ENCODE assay signal across 16 cellular contexts in genomic region chr14:81437226-81437625, GRCh38. TPM values are rescaled to one million over a fixed set of nuclear protein-coding genes. Genes with fewer than 3 reads are reported as not detected.
DNase-seq lines count a peak whose midpoint lies in the region; TF ChIP-seq lines count a peak whose summit lies in the region.
"Had no signal": no experiment of that assay in that cellular context is flagged by ENCODE, and none has a peak within 500 bp of the region (broad histone marks: within the 10 kb centered on the region; RNA-seq: fewer than 3 reads in every experiment).

No MANE protein-coding gene starts in this region.

- no peak for DNase-seq in activated CD4-positive, alpha-beta T cell treated with anti-CD3 and anti-CD28 coated beads, Interleukin-2, amount 10 ng/mL, durations not matched to agents 24 days and 14 days
- no peak for DNase-seq in activated CD4-positive, alpha-beta T cell treated with anti-CD3 and anti-CD28 coated beads for 48 hours
- DNase-seq in NCI-H748 treated with DMSO at 0.1 percent for 48 hours (lab: John Stamatoyannopoulos, UW): peak; percentile 26
- no peak for DNase-seq in dorsolateral prefrontal cortex
- DNase-seq in neuronal stem cell (ENCODE audit: low spot score): no peak
- no peak for DNase-seq in AG20443 (ENCODE audit: low spot score)
- DNase-seq in HEK293T (ENCODE audit: extremely low spot score): no peak
- DNase-seq in GM13976 (ENCODE audit: low spot score): no peak
- DNase-seq: activated gamma-delta T cell, AML-193, cortex of kidney, GM23248, IMR-90, mesenchymal stem cell, Peyer's patch, right cardiac atrium had no signal

- in situ Hi-C loops in GM13976 (cut with MboI; ENCODE audit: low sequenced_read_pairs, unreplicated experiment): no loop called here

- no peak overlapping the region for H3K27ac ChIP-seq in dorsolateral prefrontal cortex
- H3K27ac ChIP-seq in neuronal stem cell (replicated peaks; ENCODE audit: low read length): no peak overlapping the region
- H3K27ac ChIP-seq: GM23248 had no signal

- peaks cover 7 to 9% of the 10 kb centered on the region in 2 donors for H3K4me1 ChIP-seq in neuronal stem cell (ENCODE audit: control insufficient read depth in 2 of 2, insufficient read depth in 1 of 2, low read depth in 1 of 2, low read length in 2 of 2)

- no peak overlapping the region for H2BK12ac ChIP-seq in neuronal stem cell (ENCODE audit: low read length)

- CTCF ChIA-PET in HEK293T (lab: Yijun Ruan, JAX): interaction anchor here (2.0 kb wide), 1 partner anchor 16 kb away, joined by 14 read pairs; no protein-coding TSS in a partner anchor

- peak overlapping the region; percentile 90 for H2AFZ ChIP-seq in neuronal stem cell (ENCODE audit: low read length)

- no peak overlapping the region for H2BK5ac ChIP-seq in neuronal stem cell (ENCODE audit: low read length)

- H2BK15ac ChIP-seq in neuronal stem cell (ENCODE audit: low read length): no peak overlapping the region

- intact Hi-C loops in activated CD4-positive, alpha-beta T cell treated with anti-CD3 and anti-CD28 coated beads, Interleukin-2, amount 10 ng/mL, durations not matched to agents 24 days and 14 days (cut with micrococcal nuclease): no loop called here
- intact Hi-C loops in dorsolateral prefrontal cortex (cut with DNase I): no loop called here

- H3K18ac ChIP-seq in neuronal stem cell (ENCODE audit: low read length): no peak overlapping the region

- H3K9me3 Mint-ChIP-seq in activated CD4-positive, alpha-beta T cell treated with anti-CD3 and anti-CD28 coated beads, Interleukin-2, amount 10 ng/mL, durations not matched to agents 24 days and 14 days: no peaks in the 10 kb centered on the region

- POLR2A ChIA-PET in HEK293T (lab: Yijun Ruan, JAX): interaction anchor here (1.3 to 1.5 kb wide), 8 partner anchors 7 to 165 kb away, joined by 3 to 12 read pairs (median 6); no protein-coding TSS in a partner anchor

- H3K4me3 ChIP-seq in dorsolateral prefrontal cortex (peak overlapping the region in 30 of 59 donors; percentile 50 to 89 (median 70)), neuronal stem cell (ENCODE audit: low read length in 2 of 2) (peak overlapping the region in 1 of 2 donors; percentile 87)

- H3K23ac ChIP-seq in neuronal stem cell (ENCODE audit: low read depth, low read length, poor library complexity): no peak overlapping the region

- H3K79me1 ChIP-seq in neuronal stem cell (ENCODE audit: low read depth, low read length): no peaks in the 10 kb centered on the region

- H4K91ac ChIP-seq in neuronal stem cell (ENCODE audit: low read depth, low read length, poor library complexity): no peak overlapping the region

- H3K27me3 ChIP-seq in dorsolateral prefrontal cortex (peaks cover 0 to 31% (median 5%) of the 10 kb centered on the region in 45 donors), neuronal stem cell (ENCODE audit: control insufficient read depth in 3 of 3, insufficient read depth in 3 of 3, low read depth in 1 of 3, low read length in 3 of 3) (peaks cover 0 to 11% (median 0%) of the 10 kb centered on the region in 3 experiments)
- H3K27me3 ChIP-seq: Peyer's patch had no signal

- H4K8ac ChIP-seq in neuronal stem cell (ENCODE audit: low read depth, low read length): no peak overlapping the region

- H3K4me1 Mint-ChIP-seq in activated CD4-positive, alpha-beta T cell treated with anti-CD3 and anti-CD28 coated beads, Interleukin-2, amount 10 ng/mL, durations not matched to agents 24 days and 14 days: peaks cover 9% of the 10 kb centered on the region

- WGBS in neuronal stem cell (ENCODE audit: extremely low coverage in 2 of 2, insufficient read length in 2 of 2, insufficient replicate concordance in 1 of 2), 2 donors: no CpG with 5 or more reads among the region's 4 CpGs

- H2AK5ac ChIP-seq in neuronal stem cell (ENCODE audit: low read depth, low read length): no peak overlapping the region

- H3K14ac ChIP-seq in neuronal stem cell (ENCODE audit: low read length): no peak overlapping the region

- no peak overlapping the region for H3K4me2 ChIP-seq in neuronal stem cell (ENCODE audit: insufficient read depth, low read length, poor library complexity, severe bottlenecking)

- no peak overlapping the region for H3K9ac ChIP-seq in neuronal stem cell (ENCODE audit: low read depth, low read length, poor library complexity)
- H3K9ac ChIP-seq: GM23248 had no signal

- H3K4ac ChIP-seq in neuronal stem cell (ENCODE audit: low read length): no peak overlapping the region

- no peak overlapping the region for H2BK120ac ChIP-seq in neuronal stem cell (ENCODE audit: low read depth, low read length)

- TF ChIP-seq CTCF in dorsolateral prefrontal cortex (IDR thresholded peaks at IDR 0.05 in 54 of 56, conservative IDR thresholded peaks at IDR 0.05 in 2 of 56; ENCODE audit: low read depth in 1 of 56, partially characterized antibody in 56 of 56) (no peak), GM13976 (IDR thresholded peaks at IDR 0.05; ENCODE audit: borderline replicate concordance, control extremely low read depth, extremely low read depth, insufficient read depth, missing control alignments) (no peak)

- H3K36me3 Mint-ChIP-seq in activated CD4-positive, alpha-beta T cell treated with anti-CD3 and anti-CD28 coated beads, Interleukin-2, amount 10 ng/mL, durations not matched to agents 24 days and 14 days (ENCODE audit: low read depth): no peaks in the 10 kb centered on the region

- no peak overlapping the region for H3K27ac Mint-ChIP-seq in activated CD4-positive, alpha-beta T cell treated with anti-CD3 and anti-CD28 coated beads, Interleukin-2, amount 10 ng/mL, durations not matched to agents 24 days and 14 days

- peaks cover 0 to 3% of the 10 kb centered on the region in 2 donors for H3K9me3 ChIP-seq in neuronal stem cell (replicated peaks in 1 of 2; ENCODE audit: control insufficient read depth in 2 of 2, insufficient read depth in 1 of 2, low read depth in 1 of 2, low read length in 2 of 2)
- H3K9me3 ChIP-seq: Peyer's patch had no signal

- H3K36me3 ChIP-seq in neuronal stem cell (replicated peaks in 1 of 2; ENCODE audit: control insufficient read depth in 2 of 2, insufficient read depth in 2 of 2, low read length in 2 of 2): peaks cover 0 to 12% of the 10 kb centered on the region in 2 donors
- H3K36me3 ChIP-seq: Peyer's patch had no signal

- peaks cover 81% of the 10 kb centered on the region for H3K27me3 Mint-ChIP-seq in activated CD4-positive, alpha-beta T cell treated with anti-CD3 and anti-CD28 coated beads, Interleukin-2, amount 10 ng/mL, durations not matched to agents 24 days and 14 days

- H3K4me3 Mint-ChIP-seq in activated CD4-positive, alpha-beta T cell treated with anti-CD3 and anti-CD28 coated beads, Interleukin-2, amount 10 ng/mL, durations not matched to agents 24 days and 14 days: peak overlapping the region; percentile 59

TF ChIP-seq in HEK293T, 16 proteins besides CTCF, POLR2A, EP300 and RAD21:
- TF ChIP-seq SUZ12 (IDR thresholded peaks at IDR 0.05) (no peak), PKNOX1 (IDR thresholded peaks at IDR 0.05) (no peak)

RNA-seq across cellular contexts. Expression of gene STON2, which starts 37.1 kb away (rescaled TPM):
- total RNA-seq in activated CD4-positive, alpha-beta T cell treated with anti-CD3 and anti-CD28 coated beads, Interleukin-2, amount 10 ng/mL, durations not matched to agents 24 days and 14 days: 0.14 and 0.30 TPM in 2 replicates
- total RNA-seq in dorsolateral prefrontal cortex: 100 to 1,000 TPM in 73 of 120 experiments, 10 to 100 TPM in 47; 50.5 to 280 (median 107) TPM
- polyA plus RNA-seq in neuronal stem cell (2013, experiment 1 of 2): 4.6 TPM
- 4.7 TPM for polyA plus RNA-seq in neuronal stem cell (2013, experiment 2 of 2)
- total RNA-seq: GM23248, IMR-90 had no signal
- polyA plus RNA-seq: IMR-90 had no signal

Comparison
In these comparisons a context has a peak if more than half of its experiments do, and no peak if none do; other contexts are left out.
1. RNA of gene STON2, which starts 37.1 kb away (total RNA-seq): 50.5 to 280 TPM in dorsolateral prefrontal cortex; 0.14 to 0.30 TPM in activated CD4-positive, alpha-beta T cell treated with anti-CD3 and anti-CD28 coated beads, Interleukin-2, amount 10 ng/mL, durations not matched to agents 24 days and 14 days; every median in the first group is over 10 times any median in the second.